ENCODE assay signal across 39 cellular contexts in genomic region chr1:159406821-159407220, GRCh38. TPM values are rescaled to one million over a fixed set of nuclear protein-coding genes. Genes with fewer than 3 reads are reported as not detected.
"Had no signal": no experiment of that assay in that cellular context is flagged by ENCODE, and none has a peak within 500 bp of the region (broad histone marks: within the 10 kb centered on the region; RNA-seq: fewer than 3 reads in every experiment).

No MANE protein-coding gene starts in this region.

- FAIRE-seq: astrocyte had no signal

- ATAC-seq: activated naive CD4-positive, alpha-beta T cell treated with anti-CD3 and anti-CD28 coated beads, Interleukin-2, amount 50 U/mL, for 72 hours; activated naive CD8-positive, alpha-beta T cell treated with anti-CD3 and anti-CD28 coated beads, Interleukin-2, amount 50 U/mL, for 24 hours; activated T-cell treated with anti-CD3 and anti-CD28 coated beads, Interleukin-2, amount 50 U/mL, for 4 hours; activated T-cell treated with anti-CD3 and anti-CD28 coated beads, Interleukin-2, amount 50 U/mL, for 72 hours; activated T-helper 17 cell treated with anti-CD3 and anti-CD28 coated beads, Interleukin-2, amount 50 U/mL, for 72 hours; body of pancreas had no signal

- DNase-seq: activated effector memory CD4-positive, alpha-beta T cell treated with anti-CD3 and anti-CD28 coated beads, Interleukin-2, amount 50 U/mL, for 16 hours; activated effector memory CD4-positive, alpha-beta T cell treated with Interleukin-2 at 50 U/mL for 16 hours; activated gamma-delta T cell; activated gamma-delta T cell treated with Interleukin-2 at 50 U/mL for 16 hours; activated naive CD4-positive, alpha-beta T cell; activated naive CD4-positive, alpha-beta T cell treated with anti-CD3 and anti-CD28 coated beads for 36 hours; activated naive CD4-positive, alpha-beta T cell treated with anti-CD3 and anti-CD28 coated beads, Interleukin-2, amount 10 ng/mL, durations not matched to agents 7 days and 5 days; activated naive CD4-positive, alpha-beta T cell treated with anti-CD3 and anti-CD28 coated beads, Interleukin-2, amount 50 U/mL, for 16 hours; activated naive CD4-positive, alpha-beta T cell treated with Interleukin-2 at 50 U/mL for 16 hours; activated naive CD8-positive, alpha-beta T cell treated with anti-CD3 and anti-CD28 coated beads for 36 hours; activated naive CD8-positive, alpha-beta T cell treated with anti-CD3 and anti-CD28 coated beads, Interleukin-2, amount 10 ng/mL, durations not matched to agents 7 days and 5 days; activated naive CD8-positive, alpha-beta T cell treated with anti-CD3 and anti-CD28 coated beads, Interleukin-2, amount 50 U/mL, for 24 hours; activated T-cell treated with anti-CD3 and anti-CD28 coated beads for 4 hours; activated T-cell treated with anti-CD3 and anti-CD28 coated beads, Interleukin-2, amount 50 U/mL, for 1 hour; activated T-cell treated with anti-CD3 and anti-CD28 coated beads, Interleukin-2, amount 50 U/mL, for 24 hours; activated T-cell treated with anti-CD3 and anti-CD28 coated beads, Interleukin-2, amount 50 U/mL, for 4 hours; activated T-cell treated with anti-CD3 and anti-CD28 coated beads, Interleukin-2, amount 50 U/mL, for 48 hours; activated T-cell treated with anti-CD3 and anti-CD28 coated beads, Interleukin-2, amount 50 U/mL, for 72 hours; adrenal gland; amniotic stem cell; amygdala; anterior cingulate cortex; aorta; body of pancreas; brain microvascular endothelial cell; caudate nucleus; central memory CD4-positive, alpha-beta T cell; cerebellar nuclear complex had no signal

RNA-seq across cellular contexts. Expression of gene OR10J4, which starts 25.2 kb away (rescaled TPM):
- total RNA-seq: activated naive CD4-positive, alpha-beta T cell treated with anti-CD3 and anti-CD28 coated beads for 36 hours; activated naive CD4-positive, alpha-beta T cell treated with anti-CD3 and anti-CD28 coated beads, Interleukin-2, amount 50 U/mL, for 72 hours; activated naive CD8-positive, alpha-beta T cell treated with anti-CD3 and anti-CD28 coated beads for 36 hours; activated naive CD8-positive, alpha-beta T cell treated with anti-CD3 and anti-CD28 coated beads, Interleukin-2, amount 10 ng/mL, durations not matched to agents 7 days and 5 days; activated T-cell treated with anti-CD3 and anti-CD28 coated beads, Interleukin-2, amount 50 U/mL, for 4 hours; activated T-cell treated with anti-CD3 and anti-CD28 coated beads, Interleukin-2, amount 50 U/mL, for 72 hours; activated T-helper 1 cell treated with anti-CD3 and anti-CD28 coated beads, Interleukin-12 subunit alpha, Interleukin-12 subunit beta, Interleukin-2, Interleukin-4 antibody, amounts not matched to agents 30 ng/mL and 10 ng/mL and 1 ng/mL, durations not matched to agents 14 hours and 24 hours and 36 hours; activated T-helper 17 cell treated with anti-CD3 and anti-CD28 coated beads, Interleukin-2, amount 50 U/mL, for 72 hours; activated T-helper 2 cell treated with anti-CD3 and anti-CD28 coated beads, Interferon-gamma antibody, Interleukin-2, Interleukin-4, amounts not matched to agents 10 μg/mL and 5 μg/mL and 100 μg/mL, durations not matched to agents 14 hours and 24 hours and 36 hours; adrenal gland; aorta; ascending aorta; astrocyte; body of pancreas; breast epithelium; bronchial epithelial cell; cardiac muscle cell; cardiac septum; cerebellum had no signal

RNA-seq across cellular contexts. Expression of gene OR10J1, which starts 32.7 kb away (rescaled TPM):
- total RNA-seq: activated naive CD4-positive, alpha-beta T cell treated with anti-CD3 and anti-CD28 coated beads for 36 hours; activated naive CD4-positive, alpha-beta T cell treated with anti-CD3 and anti-CD28 coated beads, Interleukin-2, amount 50 U/mL, for 72 hours; activated naive CD8-positive, alpha-beta T cell treated with anti-CD3 and anti-CD28 coated beads for 36 hours; activated naive CD8-positive, alpha-beta T cell treated with anti-CD3 and anti-CD28 coated beads, Interleukin-2, amount 10 ng/mL, durations not matched to agents 7 days and 5 days; activated T-cell treated with anti-CD3 and anti-CD28 coated beads, Interleukin-2, amount 50 U/mL, for 4 hours; activated T-cell treated with anti-CD3 and anti-CD28 coated beads, Interleukin-2, amount 50 U/mL, for 72 hours; activated T-helper 1 cell treated with anti-CD3 and anti-CD28 coated beads, Interleukin-12 subunit alpha, Interleukin-12 subunit beta, Interleukin-2, Interleukin-4 antibody, amounts not matched to agents 30 ng/mL and 10 ng/mL and 1 ng/mL, durations not matched to agents 14 hours and 24 hours and 36 hours; activated T-helper 17 cell treated with anti-CD3 and anti-CD28 coated beads, Interleukin-2, amount 50 U/mL, for 72 hours; activated T-helper 2 cell treated with anti-CD3 and anti-CD28 coated beads, Interferon-gamma antibody, Interleukin-2, Interleukin-4, amounts not matched to agents 10 μg/mL and 5 μg/mL and 100 μg/mL, durations not matched to agents 14 hours and 24 hours and 36 hours; adrenal gland; aorta; ascending aorta; astrocyte; body of pancreas; breast epithelium; bronchial epithelial cell; cardiac muscle cell; cardiac septum; cerebellum had no signal
